Comparison of ENCODE assay signal across 8 cellular contexts in the genomic region with DNA sequence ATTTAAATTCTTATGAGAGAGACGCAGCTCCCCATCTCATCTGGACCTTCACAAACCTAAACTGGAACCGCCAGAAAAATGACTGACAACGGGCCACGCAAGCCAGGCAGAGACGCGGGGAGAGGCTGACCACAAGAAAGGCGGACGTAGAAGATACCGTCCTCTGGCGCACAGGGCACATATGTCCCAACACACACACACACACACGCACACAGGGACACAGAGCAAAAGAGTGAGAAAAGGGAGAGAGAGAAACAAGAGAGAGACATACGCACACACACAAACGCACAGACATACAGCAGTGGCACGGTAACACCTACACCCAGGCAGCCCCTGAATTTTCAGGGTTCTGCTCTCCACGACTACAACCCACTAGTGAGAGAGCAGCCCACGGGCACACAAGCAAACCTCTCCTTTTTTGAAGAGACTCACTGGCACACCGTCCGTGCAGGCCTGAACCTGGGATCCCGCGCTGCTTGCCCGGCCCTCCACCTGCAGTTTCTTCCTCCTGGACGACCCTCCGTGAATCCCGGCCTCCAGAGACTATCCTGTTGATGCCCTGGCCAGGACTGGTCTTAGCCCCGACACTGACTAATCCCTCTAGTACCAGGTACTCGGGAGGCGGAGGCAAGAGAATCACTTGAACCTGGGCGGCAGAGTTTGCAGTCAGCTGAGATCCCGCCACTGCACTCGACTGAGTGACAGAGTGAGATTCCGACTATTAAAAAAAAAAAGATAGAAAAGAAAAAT.
DNase-seq lines count a peak whose midpoint lies in the region; ATAC-seq, FAIRE-seq and TF ChIP-seq lines count a peak whose summit lies in the region.
"Not testable (repeated sequence)": the region's sequence is repeated elsewhere in the genome, so short reads cannot be mapped to it uniquely, and the experiment has no call there.

No MANE protein-coding gene starts in this region.

- peak; percentile 23 for ATAC-seq in GM19395 (IDR thresholded peaks at IDR 0.05; ENCODE audit: unreplicated experiment)
- not testable (repeated sequence) for ATAC-seq in K562
- peak; percentile 11 for ATAC-seq in foreskin keratinocyte
- ATAC-seq in stimulated activated effector memory CD8-positive, alpha-beta T cell treated with anti-CD3 and anti-CD28 coated beads, Interleukin-12 subunit alpha, Interleukin-12 subunit beta, amount 100 ng/mL, for 72 hours, result peak; percentile 8

- TF ChIP-seq EP300 in K562 (IDR thresholded peaks at IDR 0.05; ENCODE audit: low read length), result not testable (repeated sequence)

- H3K4me1 Mint-ChIP-seq in stimulated activated effector memory CD8-positive, alpha-beta T cell treated with anti-CD3 and anti-CD28 coated beads, Interleukin-12 subunit alpha, Interleukin-12 subunit beta, amount 100 ng/mL, for 72 hours, result peaks cover 33% of the 10 kb centered on the region

- not testable (repeated sequence) for H3K9me2 ChIP-seq in Karpas-422 (replicated peaks; ENCODE audit: insufficient read depth, low read length)

- H3K27me3 ChIP-seq in Karpas-422 (ENCODE audit: low read length); WERI-Rb-1 (ENCODE audit: insufficient read depth, low read depth, severe bottlenecking); K562 (ENCODE audit: control insufficient read depth in 2 of 2, insufficient read depth in 2 of 2, low read length in 2 of 2); foreskin keratinocyte; mucosa of stomach (ENCODE audit: control insufficient read depth, insufficient read depth, low read length): not testable (repeated sequence)

- H3K36me3 Mint-ChIP-seq in stimulated activated effector memory CD8-positive, alpha-beta T cell treated with anti-CD3 and anti-CD28 coated beads, Interleukin-12 subunit alpha, Interleukin-12 subunit beta, amount 100 ng/mL, for 72 hours, result peaks cover 17% of the 10 kb centered on the region

- peak overlapping the region; percentile 93 for H3K27ac Mint-ChIP-seq in stimulated activated effector memory CD8-positive, alpha-beta T cell treated with anti-CD3 and anti-CD28 coated beads, Interleukin-12 subunit alpha, Interleukin-12 subunit beta, amount 100 ng/mL, for 72 hours

- H3K4me2 ChIP-seq in Karpas-422 (ENCODE audit: low read depth, low read length, poor library complexity, severe bottlenecking), result peak overlapping the region; percentile 66
- peak overlapping the region; percentile 73; the same call in 1 of the 2 replicates for H3K4me2 ChIP-seq in K562 (ENCODE audit: insufficient read depth, low read length)

- TF ChIP-seq RAD21 in K562 (CRISPR knock-in tag; conservative IDR thresholded peaks at IDR 0.05 in 1 of 2, IDR thresholded peaks at IDR 0.05 in 1 of 2), result not testable (repeated sequence)

- not testable (repeated sequence) for TF ChIP-seq POLR2A in K562 (conservative IDR thresholded peaks at IDR 0.05)

- not testable (repeated sequence) for H3K27ac ChIP-seq in Karpas-422 (ENCODE audit: low read length); WERI-Rb-1; K562 (ENCODE audit: extremely low read depth, low read depth, low read length); foreskin keratinocyte

- WGBS in K562 (ENCODE audit: insufficient coverage, low coverage, missing lambda C conversion rate), result 39% methylated on average over 17 of the region's 31 CpGs

- POLR2A ChIA-PET in K562 (lab: Yijun Ruan, JAX), result not testable (repeated sequence)

- not testable (repeated sequence) for TF ChIP-seq CTCF in AG09309 (IDR thresholded peaks at IDR 0.05; ENCODE audit: control insufficient read depth, insufficient read depth, low read depth, low read length, missing control alignments); WERI-Rb-1 (IDR thresholded peaks at IDR 0.05; ENCODE audit: low read depth, low read length); K562 (IDR thresholded peaks at IDR 0.05 in 2 of 3, conservative IDR thresholded peaks at IDR 0.05 in 1 of 3; ENCODE audit: insufficient read depth in 2 of 3, low read depth in 1 of 3, low read length in 3 of 3); foreskin keratinocyte (conservative IDR thresholded peaks at IDR 0.05)

- intact Hi-C loops in K562 (cut with micrococcal nuclease), result not testable (repeated sequence)

- in situ Hi-C loops in K562 (cut with MboI), result loop anchor here (25.0 kb wide), 1 partner anchor 209 kb away; no protein-coding TSS in a partner anchor

- H3K4me3 Mint-ChIP-seq in stimulated activated effector memory CD8-positive, alpha-beta T cell treated with anti-CD3 and anti-CD28 coated beads, Interleukin-12 subunit alpha, Interleukin-12 subunit beta, amount 100 ng/mL, for 72 hours, result peak overlapping the region; percentile 79

- H2AFZ ChIP-seq in Karpas-422 (ENCODE audit: low read length), result not testable (repeated sequence)
- H2AFZ ChIP-seq in K562 (ENCODE audit: low read depth, low read length), result peak overlapping the region; percentile 90; the same call in 1 of the 2 replicates

- not testable (repeated sequence) for FAIRE-seq in K562 (lab: Jason Lieb, UNC)

- not testable (repeated sequence) for H4K20me1 ChIP-seq in Karpas-422 (ENCODE audit: insufficient read depth, low read depth, low read length); K562 (replicated peaks; ENCODE audit: control insufficient read depth, insufficient read depth, low read length)

- not testable (repeated sequence) for H3K9me1 ChIP-seq in K562 (ENCODE audit: control insufficient read depth, insufficient read depth, low read length)

- H3K9me3 ChIP-seq in Karpas-422 (ENCODE audit: low read length); WERI-Rb-1 (ENCODE audit: severe bottlenecking); K562 (replicated peaks; ENCODE audit: control insufficient read depth, insufficient read depth, low read depth, low read length); mucosa of stomach (ENCODE audit: control insufficient read depth, low read length): not testable (repeated sequence)

- H3K4me1 ChIP-seq in Karpas-422 (ENCODE audit: low read length); foreskin keratinocyte; mucosa of stomach (ENCODE audit: control insufficient read depth, insufficient read depth, low read length): not testable (repeated sequence)
- H3K4me1 ChIP-seq in K562 (replicated peaks in 1 of 2; ENCODE audit: control insufficient read depth in 2 of 2, insufficient read depth in 2 of 2, low read length in 2 of 2), result peaks cover 0 to 13% of the 10 kb centered on the region in 2 experiments; a peak in 2 of 5 replicates

- not testable (repeated sequence) for H3K9me3 Mint-ChIP-seq in stimulated activated effector memory CD8-positive, alpha-beta T cell treated with anti-CD3 and anti-CD28 coated beads, Interleukin-12 subunit alpha, Interleukin-12 subunit beta, amount 100 ng/mL, for 72 hours

- BruUV-seq in K562 (replicated peaks; lab: Mats Ljungman, UMichigan), result TSS peak; percentile 72

- H3K9ac ChIP-seq in Karpas-422 (ENCODE audit: low read length) (peak overlapping the region; percentile 63), K562 (ENCODE audit: insufficient read depth in 1 of 2, low read depth in 2 of 2, low read length in 2 of 2) (peak overlapping the region; percentile 26 to 83; a peak in 2 of 4 replicates), mucosa of stomach (ENCODE audit: low read length) (peak overlapping the region; percentile 75)

- H3K4me3 ChIP-seq in AG09309 (ENCODE audit: control insufficient read depth, low read depth, low read length) (peak overlapping the region; percentile 48), Karpas-422 (ENCODE audit: low read length) (peak overlapping the region; percentile 62), WERI-Rb-1 (ENCODE audit: low read depth, low read length) (peak overlapping the region; percentile 40), K562 (peak overlapping the region; percentile 41), mucosa of stomach (ENCODE audit: low read length) (peak overlapping the region; percentile 58)

- not testable (repeated sequence) for DNase-seq in AG09309 (ENCODE audit: low read depth); Karpas-422; WERI-Rb-1; K562 (ENCODE audit: extremely low read depth in 1 of 4, low spot score in 3 of 4); foreskin keratinocyte; stimulated activated effector memory CD8-positive, alpha-beta T cell treated with anti-CD3 and anti-CD28 coated beads, Interleukin-12 subunit alpha, Interleukin-12 subunit beta, amount 100 ng/mL, for 72 hours (ENCODE audit: low spot score in 2 of 2)

- CTCF ChIA-PET in K562 (lab: Yijun Ruan, JAX; ENCODE audit: low intra/inter-chr PET ratio), result interaction anchor here (0.7 kb wide), 1 partner anchor 132 kb away, joined by 3 read pairs; no protein-coding TSS in a partner anchor

- H3K36me3 ChIP-seq in Karpas-422 (ENCODE audit: insufficient read depth, low read length); WERI-Rb-1; K562 (ENCODE audit: control insufficient read depth, insufficient read depth, low read length); mucosa of stomach (ENCODE audit: control insufficient read depth, insufficient read depth, low read length): not testable (repeated sequence)

- not testable (repeated sequence) for H3K79me2 ChIP-seq in Karpas-422 (ENCODE audit: low read length); K562 (ENCODE audit: control insufficient read depth, insufficient read depth, low read length)
